In the genomic region with DNA sequence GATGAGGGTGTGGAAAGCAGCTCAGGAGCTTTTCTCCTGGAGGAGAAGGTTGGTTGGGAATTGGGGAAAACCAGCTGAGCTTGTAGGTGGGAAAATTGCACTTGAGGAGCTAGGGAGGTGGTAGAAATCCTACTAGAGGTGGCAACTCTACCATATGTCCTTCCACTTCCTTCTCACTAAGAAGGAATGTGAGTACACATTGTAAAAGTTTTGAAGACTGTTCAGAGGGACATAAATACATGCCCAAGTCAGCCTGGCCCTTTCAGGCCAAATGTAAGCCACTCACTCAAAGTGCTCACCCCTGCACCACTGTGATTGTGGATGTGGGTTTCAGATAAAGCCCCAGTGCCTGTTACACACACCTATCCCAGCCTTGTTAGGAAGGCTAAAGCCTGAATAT, we compare ENCODE assay signal across 29 cellular contexts.
"Had no signal": no experiment of that assay in that cellular context is flagged by ENCODE, and none has a peak within 500 bp of the region (broad histone marks: within the 10 kb centered on the region; RNA-seq: fewer than 3 reads in every experiment).

No MANE protein-coding gene starts in this region.

- H2AFZ ChIP-seq: PC-9 had no signal

- H3K36me3 Mint-ChIP-seq: activated naive CD4-positive, alpha-beta T cell treated with anti-CD3 and anti-CD28 coated beads, Interleukin-2, amount 50 U/mL, for 24 hours; activated naive CD8-positive, alpha-beta T cell treated with anti-CD3 and anti-CD28 coated beads, Interleukin-2, amount 10 ng/mL, durations not matched to agents 7 days and 5 days had no signal

- H3K27ac ChIP-seq: ascending aorta, PC-9, RWPE1 had no signal

- H3K9me3 ChIP-seq: ascending aorta had no signal

- H3K4me3 ChIP-seq: ascending aorta, MG63, PC-9 had no signal

- H3K27me3 ChIP-seq: ascending aorta, MG63 had no signal

- H3K4me3 Mint-ChIP-seq: activated CD4-positive, alpha-beta T cell treated with anti-CD3 and anti-CD28 coated beads, Interleukin-2, amount 10 ng/mL, durations not matched to agents 24 days and 14 days; activated CD8-positive, alpha-beta T cell treated with anti-CD3 and anti-CD28 coated beads for 36 hours; activated naive CD4-positive, alpha-beta T cell treated with anti-CD3 and anti-CD28 coated beads, Interleukin-2, amount 50 U/mL, for 24 hours; activated naive CD8-positive, alpha-beta T cell treated with anti-CD3 and anti-CD28 coated beads, Interleukin-2, amount 10 ng/mL, durations not matched to agents 7 days and 5 days; activated T-cell treated with anti-CD3 and anti-CD28 coated beads, Interleukin-2, amount 50 U/mL, for 24 hours had no signal

- H3K27me3 Mint-ChIP-seq: activated CD4-positive, alpha-beta T cell treated with anti-CD3 and anti-CD28 coated beads, Interleukin-2, amount 10 ng/mL, durations not matched to agents 24 days and 14 days; activated CD8-positive, alpha-beta T cell treated with anti-CD3 and anti-CD28 coated beads for 36 hours; activated naive CD4-positive, alpha-beta T cell treated with anti-CD3 and anti-CD28 coated beads, Interleukin-2, amount 50 U/mL, for 24 hours; activated T-cell treated with anti-CD3 and anti-CD28 coated beads, Interleukin-2, amount 50 U/mL, for 24 hours had no signal

- H3K9me3 Mint-ChIP-seq: activated CD4-positive, alpha-beta T cell treated with anti-CD3 and anti-CD28 coated beads, Interleukin-2, amount 10 ng/mL, durations not matched to agents 24 days and 14 days; activated CD8-positive, alpha-beta T cell treated with anti-CD3 and anti-CD28 coated beads for 36 hours; activated naive CD8-positive, alpha-beta T cell treated with anti-CD3 and anti-CD28 coated beads, Interleukin-2, amount 10 ng/mL, durations not matched to agents 7 days and 5 days; activated T-cell treated with anti-CD3 and anti-CD28 coated beads, Interleukin-2, amount 50 U/mL, for 24 hours; activated T-helper 2 cell treated with anti-CD3 and anti-CD28 coated beads, Interferon-gamma antibody, Interleukin-2, Interleukin-4, amounts not matched to agents 10 μg/mL and 5 μg/mL and 100 μg/mL, durations not matched to agents 14 hours and 24 hours and 36 hours had no signal

- H3K27ac Mint-ChIP-seq: activated CD4-positive, alpha-beta T cell treated with anti-CD3 and anti-CD28 coated beads, Interleukin-2, amount 10 ng/mL, durations not matched to agents 24 days and 14 days; activated CD8-positive, alpha-beta T cell treated with anti-CD3 and anti-CD28 coated beads for 36 hours; activated naive CD4-positive, alpha-beta T cell treated with anti-CD3 and anti-CD28 coated beads, Interleukin-2, amount 50 U/mL, for 24 hours; activated naive CD8-positive, alpha-beta T cell treated with anti-CD3 and anti-CD28 coated beads, Interleukin-2, amount 10 ng/mL, durations not matched to agents 7 days and 5 days; activated T-cell treated with anti-CD3 and anti-CD28 coated beads, Interleukin-2, amount 50 U/mL, for 24 hours; activated T-helper 2 cell treated with anti-CD3 and anti-CD28 coated beads, Interferon-gamma antibody, Interleukin-2, Interleukin-4, amounts not matched to agents 10 μg/mL and 5 μg/mL and 100 μg/mL, durations not matched to agents 14 hours and 24 hours and 36 hours had no signal

- H3K36me3 ChIP-seq: ascending aorta, MG63 had no signal

- ATAC-seq: activated CD8-positive, alpha-beta T cell treated with anti-CD3 and anti-CD28 coated beads for 36 hours; Right ventricle myocardium inferior had no signal

- H3K4me2 ChIP-seq: PC-9 had no signal

- H3K4me1 Mint-ChIP-seq: activated CD4-positive, alpha-beta T cell treated with anti-CD3 and anti-CD28 coated beads, Interleukin-2, amount 10 ng/mL, durations not matched to agents 24 days and 14 days; activated naive CD4-positive, alpha-beta T cell treated with anti-CD3 and anti-CD28 coated beads, Interleukin-2, amount 50 U/mL, for 24 hours; activated naive CD8-positive, alpha-beta T cell treated with anti-CD3 and anti-CD28 coated beads, Interleukin-2, amount 10 ng/mL, durations not matched to agents 7 days and 5 days had no signal

- DNase-seq: activated CD4-positive, alpha-beta T cell treated with anti-CD3 and anti-CD28 coated beads, Interleukin-2, amount 10 ng/mL, durations not matched to agents 24 days and 14 days; activated CD4-positive, alpha-beta T cell treated with anti-CD3 and anti-CD28 coated beads, Interleukin-2, amount 50 U/mL, for 4 hours; activated CD8-positive, alpha-beta T cell treated with anti-CD3 and anti-CD28 coated beads for 36 hours; activated gamma-delta T cell; activated naive CD4-positive, alpha-beta T cell treated with Interleukin-2 at 50 U/mL for 16 hours; activated naive CD8-positive, alpha-beta T cell treated with anti-CD3 and anti-CD28 coated beads, Interleukin-2, amount 10 ng/mL, durations not matched to agents 7 days and 5 days; activated T-cell treated with anti-CD3 and anti-CD28 coated beads, Interleukin-2, amount 50 U/mL, for 24 hours; amygdala; central memory CD4-positive, alpha-beta T cell; Karpas-422; KBM-7; MG63; MV-4-11; NCI-H1092; NCI-H1436 treated with DMSO at 0.1 percent for 48 hours; NCI-H1694 treated with DMSO at 0.1 percent for 48 hours; NCI-H2029; NCI-H2107; NCI-H510A; NCI-H526; NCI-H748 treated with DMSO at 0.1 percent for 48 hours; NK-92 treated with Interleukin-12 subunit alpha and Interleukin-12 subunit beta, amount 100 ng/mL, for 24 hours; PC-9; SW 1271 had no signal
